In genomic region chr16:14635394-14636145, GRCh38 we compare ENCODE assay signal across 11 cellular contexts. TPM values are rescaled to one million over a fixed set of nuclear protein-coding genes. Genes with fewer than 3 reads are reported as not detected.
DNase-seq lines count a peak whose midpoint lies in the region; ATAC-seq and TF ChIP-seq lines count a peak whose summit lies in the region.
"Had no signal": no experiment of that assay in that cellular context is flagged by ENCODE, and none has a peak within 500 bp of the region (broad histone marks: within the 10 kb centered on the region; RNA-seq: fewer than 3 reads in every experiment).

No MANE protein-coding gene starts in this region.

- CTCF ChIA-PET in naive thymus-derived CD4-positive, alpha-beta T cell (lab: Charles Lee): no interaction called here

- no peak for TF ChIP-seq CTCF in CD14-positive monocyte (IDR thresholded peaks at IDR 0.05)
- no peak for TF ChIP-seq CTCF in HFFc6 (IDR thresholded peaks at IDR 0.05)

- ATAC-seq in naive thymus-derived CD4-positive, alpha-beta T cell: no peak
- no peak for ATAC-seq in HG03521 (IDR thresholded peaks at IDR 0.05; ENCODE audit: unreplicated experiment)
- ATAC-seq in GM18907 (IDR thresholded peaks at IDR 0.05; ENCODE audit: unreplicated experiment): no peak

- peak overlapping the region; percentile 42 for H3K27ac ChIP-seq in ectodermal cell (ENCODE audit: insufficient read depth, low read depth, low read length, poor library complexity, severe bottlenecking)
- peak overlapping the region; percentile 93 for H3K27ac ChIP-seq in naive thymus-derived CD4-positive, alpha-beta T cell (ENCODE audit: low read depth, low read length)
- H3K27ac ChIP-seq: brain microvascular endothelial cell had no signal

- H3K9me3 ChIP-seq in ectodermal cell (ENCODE audit: control insufficient read depth, low read length): no peaks in the 10 kb centered on the region
- no peaks in the 10 kb centered on the region for H3K9me3 ChIP-seq in naive thymus-derived CD4-positive, alpha-beta T cell (ENCODE audit: control insufficient read depth in 2 of 3, low read length in 3 of 3)
- H3K9me3 ChIP-seq: BLaER1 treated with 17β-estradiol and CSF1 and Interleukin-3, amounts not matched to agents 10 nM and 100 nM had no signal

- POLR2A ChIA-PET in naive thymus-derived CD4-positive, alpha-beta T cell (lab: Charles Lee): interaction anchor here (0.6 to 0.7 kb wide), 2 partner anchors 11 to 20 kb away, joined by 3 read pairs; no protein-coding TSS in a partner anchor

- peaks cover 30% of the 10 kb centered on the region for H3K4me1 Mint-ChIP-seq in CD14-positive monocyte
- H3K4me1 Mint-ChIP-seq in HFFc6 (ENCODE audit: low read depth): peaks cover 31% of the 10 kb centered on the region
- H3K4me1 Mint-ChIP-seq in naive thymus-derived CD4-positive, alpha-beta T cell: peaks cover 21 to 70% (median 54%) of the 10 kb centered on the region in 7 donors

- H3K27me3 Mint-ChIP-seq in CD14-positive monocyte (ENCODE audit: low read depth in 3 of 3): no peaks in the 10 kb centered on the region
- no peaks in the 10 kb centered on the region for H3K27me3 Mint-ChIP-seq in HFFc6 (ENCODE audit: insufficient read depth)
- no peaks in the 10 kb centered on the region for H3K27me3 Mint-ChIP-seq in naive thymus-derived CD4-positive, alpha-beta T cell

- H3K9me3 Mint-ChIP-seq in CD14-positive monocyte: peaks cover 0 to 2% (median 0%) of the 10 kb centered on the region in 7 donors
- H3K9me3 Mint-ChIP-seq in HFFc6: peaks cover under 1% of the 10 kb centered on the region
- peaks cover 0 to under 1% (median 0%) of the 10 kb centered on the region in 11 donors for H3K9me3 Mint-ChIP-seq in naive thymus-derived CD4-positive, alpha-beta T cell

- H3K4me3 Mint-ChIP-seq in CD14-positive monocyte: no peak overlapping the region
- H3K4me3 Mint-ChIP-seq in HFFc6: peak overlapping the region; percentile 17; the same call in 1 of the 2 replicates
- H3K4me3 Mint-ChIP-seq in naive thymus-derived CD4-positive, alpha-beta T cell: peak overlapping the region in 7 of 10 donors; percentile 10 to 96 (median 48)

- intact Hi-C loops in CD14-positive monocyte (cut with micrococcal nuclease): loop anchor here in 1 of 2 donors (10.0 kb wide), 2 partner anchors 1009 to 1249 kb away; partner anchors contain the start of genes CEP20 and MARF1
- intact Hi-C loops in naive thymus-derived CD4-positive, alpha-beta T cell (cut with micrococcal nuclease): loop anchor here (2.0 to 10.0 kb wide), 2 partner anchors 713 to 1329 kb away; no protein-coding TSS in a partner anchor

- no peak overlapping the region for H3K4me3 ChIP-seq in ectodermal cell (ENCODE audit: insufficient read depth, low read depth, low read length)
- H3K4me3 ChIP-seq in naive thymus-derived CD4-positive, alpha-beta T cell (ENCODE audit: low read length): no peak overlapping the region
- H3K4me3 ChIP-seq: BLaER1 treated with 17β-estradiol and CSF1 and Interleukin-3, amounts not matched to agents 10 nM and 100 nM had no signal

- H3K4me1 ChIP-seq in ectodermal cell (ENCODE audit: control insufficient read depth, insufficient read depth, low read length): peaks cover 12% of the 10 kb centered on the region
- H3K4me1 ChIP-seq in naive thymus-derived CD4-positive, alpha-beta T cell (ENCODE audit: control insufficient read depth in 2 of 2, insufficient read depth in 2 of 2, low read length in 2 of 2): peaks cover 28 to 29% of the 10 kb centered on the region in 2 donors

- H3K27ac Mint-ChIP-seq in CD14-positive monocyte: peak overlapping the region in 4 of 7 donors; percentile 20 to 84 (median 51)
- H3K27ac Mint-ChIP-seq in HFFc6: no peak overlapping the region; the same call in 1 of the 2 replicates
- peak overlapping the region in 7 of 9 donors; percentile 41 to 99 (median 94) for H3K27ac Mint-ChIP-seq in naive thymus-derived CD4-positive, alpha-beta T cell

- H3K36me3 Mint-ChIP-seq in CD14-positive monocyte (peaks cover 9 to 42% of the 10 kb centered on the region in 2 donors), HFFc6 (ENCODE audit: low read depth) (peaks cover 33% of the 10 kb centered on the region)
- H3K36me3 Mint-ChIP-seq in naive thymus-derived CD4-positive, alpha-beta T cell: peaks cover 0 to 15% (median 0%) of the 10 kb centered on the region in 5 donors

- DNase-seq in CD14-positive monocyte (ENCODE audit: low spot score) (no peak), HFFc6 (no peak), DMS53 (lab: John Stamatoyannopoulos, UW) (no peak)
- no peak for DNase-seq in naive thymus-derived CD4-positive, alpha-beta T cell
- no peak for DNase-seq in stimulated activated CD4-positive, alpha-beta T cell treated with anti-CD3 and anti-CD28 coated beads, Interleukin-15, amount 100 ng/mL, for 24 hours
- DNase-seq: brain microvascular endothelial cell had no signal

- H3K27me3 ChIP-seq in ectodermal cell (ENCODE audit: control insufficient read depth, insufficient read depth, low read length, poor library complexity, severe bottlenecking): no peaks in the 10 kb centered on the region
- no peaks in the 10 kb centered on the region for H3K27me3 ChIP-seq in naive thymus-derived CD4-positive, alpha-beta T cell (ENCODE audit: control insufficient read depth in 2 of 2, insufficient read depth in 2 of 2, low read length in 2 of 2)
- H3K27me3 ChIP-seq: BLaER1 treated with 17β-estradiol and CSF1 and Interleukin-3, amounts not matched to agents 10 nM and 100 nM; brain microvascular endothelial cell had no signal

- H3K36me3 ChIP-seq in ectodermal cell (ENCODE audit: control insufficient read depth, insufficient read depth, low read length): no peaks in the 10 kb centered on the region
- H3K36me3 ChIP-seq in naive thymus-derived CD4-positive, alpha-beta T cell (ENCODE audit: control insufficient read depth in 2 of 3, insufficient read depth in 3 of 3, low read length in 3 of 3): peaks cover 0 to 31% (median 0%) of the 10 kb centered on the region in 3 experiments

- 57 to 59% methylated on average over 12 of the region's 12 CpGs for WGBS in ectodermal cell, 2 experiments

RNA-seq across cellular contexts. Expression of gene BFAR, which starts 2.8 kb away (rescaled TPM):
- 10 to 100 TPM; 28.6 to 36.0 TPM for polyA plus RNA-seq in CD14-positive monocyte
- 10 to 100 TPM; 60.8 to 70.2 (median 68.2) TPM for total RNA-seq in HFFc6 (2021; fragmentation: NEBNext Ultra II Directional; extraction: Animal tissue kit (Norgen Biotek cat#: 25700))
- polyA plus RNA-seq in ectodermal cell (2013, experiment 1 of 4): 66.3 TPM
- 66.4 TPM for polyA plus RNA-seq in ectodermal cell (2013, experiment 2 of 4)
- polyA plus RNA-seq in ectodermal cell (2013, experiment 3 of 4): 52.6 TPM
- 52.4 TPM for polyA plus RNA-seq in ectodermal cell (2013, experiment 4 of 4)
- total RNA-seq in naive thymus-derived CD4-positive, alpha-beta T cell: 10 to 100 TPM; 43.9 to 82.0 (median 66.0) TPM
- polyA plus RNA-seq in naive thymus-derived CD4-positive, alpha-beta T cell: 10 to 100 TPM; 36.3 to 51.0 TPM

RNA-seq across cellular contexts. Expression of gene PARN, which starts 5.5 kb away (rescaled TPM):
- polyA plus RNA-seq in CD14-positive monocyte: 10 to 100 TPM; 19.1 to 24.4 TPM
- 10 to 100 TPM; 25.5 to 36.1 (median 30.4) TPM for total RNA-seq in HFFc6 (2021; fragmentation: NEBNext Ultra II Directional; extraction: Animal tissue kit (Norgen Biotek cat#: 25700))
- 38.6 TPM for polyA plus RNA-seq in ectodermal cell (2013, experiment 1 of 4)
- polyA plus RNA-seq in ectodermal cell (2013, experiment 2 of 4): 40.9 TPM
- 31.6 TPM for polyA plus RNA-seq in ectodermal cell (2013, experiment 3 of 4)
- polyA plus RNA-seq in ectodermal cell (2013, experiment 4 of 4): 34.9 TPM
- 10 to 100 TPM; 41.6 to 50.0 (median 46.9) TPM for total RNA-seq in naive thymus-derived CD4-positive, alpha-beta T cell
- 10 to 100 TPM; 44.7 to 51.4 TPM for polyA plus RNA-seq in naive thymus-derived CD4-positive, alpha-beta T cell

RNA-seq across cellular contexts. Expression of gene PLA2G10, which starts 58.5 kb away (rescaled TPM):
- not detected for polyA plus RNA-seq in CD14-positive monocyte
- not detected for total RNA-seq in HFFc6 (2021; fragmentation: NEBNext Ultra II Directional; extraction: Animal tissue kit (Norgen Biotek cat#: 25700))
- not detected for polyA plus RNA-seq in ectodermal cell (2013, experiment 1 of 4)
- not detected for polyA plus RNA-seq in ectodermal cell (2013, experiment 2 of 4)
- not detected for polyA plus RNA-seq in ectodermal cell (2013, experiment 3 of 4)
- polyA plus RNA-seq in ectodermal cell (2013, experiment 4 of 4): not detected
- total RNA-seq in naive thymus-derived CD4-positive, alpha-beta T cell: not detected
- not detected for polyA plus RNA-seq in naive thymus-derived CD4-positive, alpha-beta T cell
- total RNA-seq: endothelial cell of umbilical vein had no signal

Comparison
In these comparisons a context has a peak if more than half of its experiments do, and no peak if none do; other contexts are left out.
1. H3K4me3 Mint-ChIP-seq: peak in HFFc6 (single experiment) and naive thymus-derived CD4-positive, alpha-beta T cell (7 of 10); none in CD14-positive monocyte (0 of 2).